2 cellular contexts compared by ENCODE assay signal in the genomic region with DNA sequence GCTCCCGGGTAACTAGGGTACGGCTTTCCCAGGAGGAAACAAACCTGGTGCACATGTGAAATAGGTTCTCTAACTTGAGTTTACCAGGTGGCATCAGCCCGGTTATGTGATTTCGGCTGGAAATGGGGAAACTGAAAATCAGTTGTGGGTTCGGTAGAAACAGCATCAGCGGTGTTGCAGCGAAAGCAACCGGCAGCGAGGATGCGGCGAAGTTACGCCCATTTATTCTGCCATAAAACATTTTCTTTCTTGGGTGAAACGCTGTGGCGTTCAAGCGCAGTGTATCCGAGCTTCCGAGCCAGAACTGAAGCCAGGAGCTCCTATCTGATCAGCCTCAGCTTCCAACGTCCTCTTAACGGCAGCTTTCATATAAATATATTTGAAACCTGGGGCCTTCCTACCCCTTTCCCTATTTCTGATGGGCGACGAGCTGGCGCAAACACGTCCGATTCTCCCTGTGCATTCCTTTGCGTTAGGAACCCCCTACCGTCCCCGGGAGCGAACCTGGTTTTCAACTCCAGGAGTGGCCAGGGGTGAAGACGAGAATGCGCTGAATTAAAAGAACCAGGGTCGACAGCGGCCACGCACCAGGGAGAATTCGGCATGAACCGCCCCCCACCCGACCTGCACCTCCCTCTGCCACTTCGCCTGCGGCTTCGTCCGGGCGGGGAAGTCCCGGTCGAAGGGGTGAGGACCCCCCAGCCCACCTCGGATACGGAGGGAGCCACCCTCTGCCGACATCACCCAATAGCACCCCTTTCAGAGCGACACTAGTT.
TF ChIP-seq lines count a peak whose summit lies in the region.

No MANE protein-coding gene starts in this region.

TF ChIP-seq in HCT116, 20 proteins besides CTCF, POLR2A, EP300 and RAD21:
- no peak for TF ChIP-seq ZFX (IDR thresholded peaks at IDR 0.05)
- TF ChIP-seq CEBPB (IDR thresholded peaks at IDR 0.05; ENCODE audit: low read depth): no peak
- no peak for TF ChIP-seq SRF (IDR thresholded peaks at IDR 0.05; ENCODE audit: low read depth)
- no peak for TF ChIP-seq CBX3 (IDR thresholded peaks at IDR 0.05; ENCODE audit: low read depth)
- no peak for TF ChIP-seq EZH2 (IDR thresholded peaks at IDR 0.05)
- no peak for TF ChIP-seq SP1 (IDR thresholded peaks at IDR 0.05; ENCODE audit: low read depth)
- TF ChIP-seq, protein P1, sequence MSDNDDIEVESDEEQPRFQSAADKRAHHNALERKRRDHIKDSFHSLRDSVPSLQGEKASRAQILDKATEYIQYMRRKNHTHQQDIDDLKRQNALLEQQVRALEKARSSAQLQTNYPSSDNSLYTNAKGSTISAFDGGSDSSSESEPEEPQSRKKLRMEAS (IDR thresholded peaks at IDR 0.05): no peak
- no peak for TF ChIP-seq SIN3A (IDR thresholded peaks at IDR 0.05; ENCODE audit: low read depth)
- TF ChIP-seq ELF1 (IDR thresholded peaks at IDR 0.05; ENCODE audit: borderline replicate concordance, low read depth): no peak
- TF ChIP-seq, protein P2, sequence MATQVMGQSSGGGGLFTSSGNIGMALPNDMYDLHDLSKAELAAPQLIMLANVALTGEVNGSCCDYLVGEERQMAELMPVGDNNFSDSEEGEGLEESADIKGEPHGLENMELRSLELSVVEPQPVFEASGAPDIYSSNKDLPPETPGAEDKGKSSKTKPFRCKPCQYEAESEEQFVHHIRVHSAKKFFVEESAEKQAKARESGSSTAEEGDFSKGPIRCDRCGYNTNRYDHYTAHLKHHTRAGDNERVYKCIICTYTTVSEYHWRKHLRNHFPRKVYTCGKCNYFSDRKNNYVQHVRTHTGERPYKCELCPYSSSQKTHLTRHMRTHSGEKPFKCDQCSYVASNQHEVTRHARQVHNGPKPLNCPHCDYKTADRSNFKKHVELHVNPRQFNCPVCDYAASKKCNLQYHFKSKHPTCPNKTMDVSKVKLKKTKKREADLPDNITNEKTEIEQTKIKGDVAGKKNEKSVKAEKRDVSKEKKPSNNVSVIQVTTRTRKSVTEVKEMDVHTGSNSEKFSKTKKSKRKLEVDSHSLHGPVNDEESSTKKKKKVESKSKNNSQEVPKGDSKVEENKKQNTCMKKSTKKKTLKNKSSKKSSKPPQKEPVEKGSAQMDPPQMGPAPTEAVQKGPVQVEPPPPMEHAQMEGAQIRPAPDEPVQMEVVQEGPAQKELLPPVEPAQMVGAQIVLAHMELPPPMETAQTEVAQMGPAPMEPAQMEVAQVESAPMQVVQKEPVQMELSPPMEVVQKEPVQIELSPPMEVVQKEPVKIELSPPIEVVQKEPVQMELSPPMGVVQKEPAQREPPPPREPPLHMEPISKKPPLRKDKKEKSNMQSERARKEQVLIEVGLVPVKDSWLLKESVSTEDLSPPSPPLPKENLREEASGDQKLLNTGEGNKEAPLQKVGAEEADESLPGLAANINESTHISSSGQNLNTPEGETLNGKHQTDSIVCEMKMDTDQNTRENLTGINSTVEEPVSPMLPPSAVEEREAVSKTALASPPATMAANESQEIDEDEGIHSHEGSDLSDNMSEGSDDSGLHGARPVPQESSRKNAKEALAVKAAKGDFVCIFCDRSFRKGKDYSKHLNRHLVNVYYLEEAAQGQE (IDR thresholded peaks at IDR 0.05; ENCODE audit: low read depth): no peak

TF ChIP-seq in H1, 55 proteins besides CTCF, POLR2A, EP300 and RAD21:
- TF ChIP-seq SUZ12 (IDR thresholded peaks at IDR 0.05; ENCODE audit: low read length): peak; percentile 92
- TF ChIP-seq SIX5 (IDR thresholded peaks at IDR 0.05; ENCODE audit: low read depth, low read length): no peak
- TF ChIP-seq TCF12 (IDR thresholded peaks at IDR 0.05; ENCODE audit: low read depth, low read length): no peak
- no peak for TF ChIP-seq SRF (IDR thresholded peaks at IDR 0.05; ENCODE audit: low read depth, low read length)
- TF ChIP-seq EZH2 (IDR thresholded peaks at IDR 0.05; ENCODE audit: low read depth, low read length, severe bottlenecking): peak; percentile 95
- TF ChIP-seq RXRA (IDR thresholded peaks at IDR 0.05; ENCODE audit: insufficient read depth, low read depth, low read length): no peak
- peak; percentile 65; the same call in 1 of the 2 replicates for TF ChIP-seq CBX8 (IDR thresholded peaks at IDR 0.05; ENCODE audit: borderline replicate concordance, low read depth, low read length)
- no peak for TF ChIP-seq CTBP2 (IDR thresholded peaks at IDR 0.05; ENCODE audit: borderline replicate concordance, insufficient read depth, insufficient read length, low read length)
- peak; percentile 77 for TF ChIP-seq RNF2 (IDR thresholded peaks at IDR 0.05; ENCODE audit: borderline replicate concordance, low read depth, low read length, missing control alignments, poor library complexity, severe bottlenecking)
- TF ChIP-seq, protein P3, sequence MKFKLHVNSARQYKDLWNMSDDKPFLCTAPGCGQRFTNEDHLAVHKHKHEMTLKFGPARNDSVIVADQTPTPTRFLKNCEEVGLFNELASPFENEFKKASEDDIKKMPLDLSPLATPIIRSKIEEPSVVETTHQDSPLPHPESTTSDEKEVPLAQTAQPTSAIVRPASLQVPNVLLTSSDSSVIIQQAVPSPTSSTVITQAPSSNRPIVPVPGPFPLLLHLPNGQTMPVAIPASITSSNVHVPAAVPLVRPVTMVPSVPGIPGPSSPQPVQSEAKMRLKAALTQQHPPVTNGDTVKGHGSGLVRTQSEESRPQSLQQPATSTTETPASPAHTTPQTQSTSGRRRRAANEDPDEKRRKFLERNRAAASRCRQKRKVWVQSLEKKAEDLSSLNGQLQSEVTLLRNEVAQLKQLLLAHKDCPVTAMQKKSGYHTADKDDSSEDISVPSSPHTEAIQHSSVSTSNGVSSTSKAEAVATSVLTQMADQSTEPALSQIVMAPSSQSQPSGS (IDR thresholded peaks at IDR 0.05; ENCODE audit: low read length): no peak
- 0 out of 4 replicates have a peak, but pooled peaks of 1 of the 2 experiments have one; percentile 6 for TF ChIP-seq SIN3A (conservative IDR thresholded peaks at IDR 0.05 in 1 of 2, IDR thresholded peaks at IDR 0.05 in 1 of 2; ENCODE audit: low read depth in 1 of 2, low read length in 2 of 2)
- no peak for TF ChIP-seq KDM1A (IDR thresholded peaks at IDR 0.05; ENCODE audit: borderline replicate concordance, low read length)
- peak; percentile 20 for TF ChIP-seq ASH2L (IDR thresholded peaks at IDR 0.05; ENCODE audit: low read length)
- no peak for TF ChIP-seq CEBPB (IDR thresholded peaks at IDR 0.05; ENCODE audit: low read depth, low read length)
- no peak for TF ChIP-seq YY1 (IDR thresholded peaks at IDR 0.05; ENCODE audit: low read depth, low read length)
- no peak for TF ChIP-seq KDM4A (IDR thresholded peaks at IDR 0.05; ENCODE audit: low read depth, low read length, severe bottlenecking)
